In genomic region chr5:163571755-163572154, GRCh38 we compare ENCODE assay signal across 12 cellular contexts.
DNase-seq lines count a peak whose midpoint lies in the region; ATAC-seq and TF ChIP-seq lines count a peak whose summit lies in the region.
"Had no signal": no experiment of that assay in that cellular context is flagged by ENCODE, and none has a peak within 500 bp of the region (broad histone marks: within the 10 kb centered on the region; RNA-seq: fewer than 3 reads in every experiment).

No MANE protein-coding gene starts in this region.

- DNase-seq in NCI-H1694 (lab: John Stamatoyannopoulos, UW) (peak; percentile 13), NCI-H1694 treated with DMSO at 0.1 percent for 48 hours (lab: John Stamatoyannopoulos, UW) (no peak), SW480 (ENCODE audit: low spot score) (peak; percentile 83), foreskin fibroblast (peak; percentile 64 to 82), glutamatergic neuron (no peak), tibial nerve (ENCODE audit: low spot score in 2 of 2) (no peak), GOT3 (lab: John Stamatoyannopoulos, UW) (no peak)
- DNase-seq: colonic mucosa, NCI-H187 treated with DMSO at 0.1 percent for 48 hours, stomach had no signal

- H3K27me3 Mint-ChIP-seq in glutamatergic neuron (ENCODE audit: unreplicated experiment) = peaks cover 4% of the 10 kb centered on the region

- no peak for TF ChIP-seq POLR2A in tibial nerve (IDR thresholded peaks at IDR 0.05)

- peaks cover 0 to 11% (median 0%) of the 10 kb centered on the region in 4 donors for H3K4me1 ChIP-seq in tibial nerve
- H3K4me1 ChIP-seq: colonic mucosa, stomach had no signal

- no peak for TF ChIP-seq CTCF in foreskin fibroblast (IDR thresholded peaks at IDR 0.05; ENCODE audit: low read depth, low read length)
- TF ChIP-seq CTCF in glutamatergic neuron (IDR thresholded peaks at IDR 0.05; ENCODE audit: partially characterized antibody, unreplicated experiment) = no peak
- no peak for TF ChIP-seq CTCF in tibial nerve (IDR thresholded peaks at IDR 0.05)

- H3K4me3 ChIP-seq in foreskin fibroblast (ENCODE audit: low read depth in 1 of 2, low read length in 2 of 2) = no peak overlapping the region
- H3K4me3 ChIP-seq in tibial nerve = no peak overlapping the region
- H3K4me3 ChIP-seq: colonic mucosa, stomach had no signal

- H3K4me3 Mint-ChIP-seq in glutamatergic neuron (ENCODE audit: unreplicated experiment) = no peak overlapping the region

- H3K4me1 Mint-ChIP-seq in glutamatergic neuron (ENCODE audit: low read depth, unreplicated experiment) = peaks cover 22% of the 10 kb centered on the region

- no peaks in the 10 kb centered on the region for H3K36me3 ChIP-seq in tibial nerve
- H3K36me3 ChIP-seq: colonic mucosa, stomach had no signal

- no peak overlapping the region for H3K27ac Mint-ChIP-seq in glutamatergic neuron (ENCODE audit: unreplicated experiment)

- H3K27ac ChIP-seq in tibial nerve = no peak overlapping the region
- H3K27ac ChIP-seq: 22Rv1, colonic mucosa, stomach had no signal

- peaks cover 0 to 15% of the 10 kb centered on the region in 2 donors for H3K27me3 ChIP-seq in tibial nerve
- H3K27me3 ChIP-seq: colonic mucosa had no signal

- WGBS in tibial nerve, 2 donors = 45 to 54% methylated on average over 3 of the region's 3 CpGs

- H3K9me3 ChIP-seq in tibial nerve = no peaks in the 10 kb centered on the region
- H3K9me3 ChIP-seq: colonic mucosa, stomach had no signal

- H3K9me3 Mint-ChIP-seq in glutamatergic neuron (ENCODE audit: unreplicated experiment) = no peaks in the 10 kb centered on the region

- ATAC-seq in GM18861 (IDR thresholded peaks at IDR 0.05; ENCODE audit: unreplicated experiment) = no peak

- H3K36me3 Mint-ChIP-seq in glutamatergic neuron (ENCODE audit: unreplicated experiment) = no peaks in the 10 kb centered on the region

- no peak for TF ChIP-seq EP300 in tibial nerve (IDR thresholded peaks at IDR 0.05)

Comparison
In these comparisons a context has a peak if more than half of its experiments do, and no peak if none do; other contexts are left out.
1. DNase-seq: peak in NCI-H1694 (single experiment), SW480 (single experiment) and foreskin fibroblast (2 of 2); none in NCI-H1694 treated with DMSO at 0.1 percent for 48 hours (single experiment), glutamatergic neuron (single experiment), tibial nerve (0 of 2) and GOT3 (single experiment).